In genomic region chr7:55185941-55186609, GRCh38 we compare ENCODE assay signal across 1 cellular context.
A peak's percentile ranks its signal among the peaks of the same experiment; 100 is the strongest.
TF ChIP-seq lines count a peak whose summit lies in the region.

No MANE protein-coding gene starts in this region.

TF ChIP-seq in HepG2, 621 proteins besides CTCF, POLR2A, EP300 and RAD21 (continued from another document and continues in another):
- TF ChIP-seq NONO (IDR thresholded peaks at IDR 0.05) (no peak), NONO (CRISPR knock-in tag; conservative IDR thresholded peaks at IDR 0.05) (0 out of 2 replicates have a peak, but pooled peaks have one; percentile 29), ZGPAT (CRISPR knock-in tag; IDR thresholded peaks at IDR 0.05) (peak; percentile 73), SMC3 (IDR thresholded peaks at IDR 0.05; ENCODE audit: low read length) (0 out of 2 replicates have a peak, but pooled peaks have one; percentile 10), ZSCAN12 (CRISPR knock-in tag; IDR thresholded peaks at IDR 0.05) (no peak), MEIS2 (CRISPR knock-in tag; IDR thresholded peaks at IDR 0.05) (no peak), PHB2 (IDR thresholded peaks at IDR 0.05; ENCODE audit: partially characterized antibody) (no peak), ZNF136 (CRISPR knock-in tag; IDR thresholded peaks at IDR 0.05; ENCODE audit: low read depth) (0 out of 2 replicates have a peak, but pooled peaks have one; percentile 55), ZFYVE20 (CRISPR knock-in tag; IDR thresholded peaks at IDR 0.05; ENCODE audit: borderline replicate concordance, low read depth) (no peak), ZNF569 (CRISPR knock-in tag; IDR thresholded peaks at IDR 0.05; ENCODE audit: borderline replicate concordance) (0 out of 2 replicates have a peak, but pooled peaks have one; percentile 55), PLRG1 (conservative IDR thresholded peaks at IDR 0.05) (no peak), ZNF20 (CRISPR knock-in tag; IDR thresholded peaks at IDR 0.05) (no peak), ZNF274 (CRISPR knock-in tag; IDR thresholded peaks at IDR 0.05) (peak; percentile 20; the same call in 1 of the 2 replicates), ZNF124 (CRISPR knock-in tag; IDR thresholded peaks at IDR 0.05) (no peak), SMAD3 (CRISPR knock-in tag; IDR thresholded peaks at IDR 0.05) (no peak), ZNF24 (IDR thresholded peaks at IDR 0.05) (no peak), ZBTB10 (CRISPR knock-in tag; IDR thresholded peaks at IDR 0.05; ENCODE audit: borderline replicate concordance) (no peak), ZBTB20 (CRISPR knock-in tag; IDR thresholded peaks at IDR 0.05; ENCODE audit: borderline replicate concordance, low read depth) (peak; percentile 45; the same call in 1 of the 2 replicates), ZNF3 (CRISPR knock-in tag; IDR thresholded peaks at IDR 0.05) (no peak), ZNF546 (CRISPR knock-in tag; conservative IDR thresholded peaks at IDR 0.05) (no peak), ZBTB49 (CRISPR knock-in tag; IDR thresholded peaks at IDR 0.05; ENCODE audit: borderline replicate concordance) (no peak), NFRKB (IDR thresholded peaks at IDR 0.05) (no peak), IRF2 (CRISPR knock-in tag; IDR thresholded peaks at IDR 0.05) (peak; percentile 66), MLLT10 (CRISPR knock-in tag; IDR thresholded peaks at IDR 0.05) (no peak), ZBTB33 (CRISPR knock-in tag; IDR thresholded peaks at IDR 0.05) (0 out of 2 replicates have a peak, but pooled peaks have one; percentile 37)
- TF ChIP-seq, protein P1, sequence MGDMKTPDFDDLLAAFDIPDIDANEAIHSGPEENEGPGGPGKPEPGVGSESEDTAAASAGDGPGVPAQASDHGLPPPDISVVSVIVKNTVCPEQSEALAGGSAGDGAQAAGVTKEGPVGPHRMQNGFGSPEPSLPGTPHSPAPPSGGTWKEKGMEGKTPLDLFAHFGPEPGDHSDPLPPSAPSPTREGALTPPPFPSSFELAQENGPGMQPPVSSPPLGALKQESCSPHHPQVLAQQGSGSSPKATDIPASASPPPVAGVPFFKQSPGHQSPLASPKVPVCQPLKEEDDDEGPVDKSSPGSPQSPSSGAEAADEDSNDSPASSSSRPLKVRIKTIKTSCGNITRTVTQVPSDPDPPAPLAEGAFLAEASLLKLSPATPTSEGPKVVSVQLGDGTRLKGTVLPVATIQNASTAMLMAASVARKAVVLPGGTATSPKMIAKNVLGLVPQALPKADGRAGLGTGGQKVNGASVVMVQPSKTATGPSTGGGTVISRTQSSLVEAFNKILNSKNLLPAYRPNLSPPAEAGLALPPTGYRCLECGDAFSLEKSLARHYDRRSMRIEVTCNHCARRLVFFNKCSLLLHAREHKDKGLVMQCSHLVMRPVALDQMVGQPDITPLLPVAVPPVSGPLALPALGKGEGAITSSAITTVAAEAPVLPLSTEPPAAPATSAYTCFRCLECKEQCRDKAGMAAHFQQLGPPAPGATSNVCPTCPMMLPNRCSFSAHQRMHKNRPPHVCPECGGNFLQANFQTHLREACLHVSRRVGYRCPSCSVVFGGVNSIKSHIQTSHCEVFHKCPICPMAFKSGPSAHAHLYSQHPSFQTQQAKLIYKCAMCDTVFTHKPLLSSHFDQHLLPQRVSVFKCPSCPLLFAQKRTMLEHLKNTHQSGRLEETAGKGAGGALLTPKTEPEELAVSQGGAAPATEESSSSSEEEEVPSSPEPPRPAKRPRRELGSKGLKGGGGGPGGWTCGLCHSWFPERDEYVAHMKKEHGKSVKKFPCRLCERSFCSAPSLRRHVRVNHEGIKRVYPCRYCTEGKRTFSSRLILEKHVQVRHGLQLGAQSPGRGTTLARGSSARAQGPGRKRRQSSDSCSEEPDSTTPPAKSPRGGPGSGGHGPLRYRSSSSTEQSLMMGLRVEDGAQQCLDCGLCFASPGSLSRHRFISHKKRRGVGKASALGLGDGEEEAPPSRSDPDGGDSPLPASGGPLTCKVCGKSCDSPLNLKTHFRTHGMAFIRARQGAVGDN (CRISPR knock-in tag; IDR thresholded peaks at IDR 0.05), result peak; percentile 98
- TF ChIP-seq, protein P2, sequence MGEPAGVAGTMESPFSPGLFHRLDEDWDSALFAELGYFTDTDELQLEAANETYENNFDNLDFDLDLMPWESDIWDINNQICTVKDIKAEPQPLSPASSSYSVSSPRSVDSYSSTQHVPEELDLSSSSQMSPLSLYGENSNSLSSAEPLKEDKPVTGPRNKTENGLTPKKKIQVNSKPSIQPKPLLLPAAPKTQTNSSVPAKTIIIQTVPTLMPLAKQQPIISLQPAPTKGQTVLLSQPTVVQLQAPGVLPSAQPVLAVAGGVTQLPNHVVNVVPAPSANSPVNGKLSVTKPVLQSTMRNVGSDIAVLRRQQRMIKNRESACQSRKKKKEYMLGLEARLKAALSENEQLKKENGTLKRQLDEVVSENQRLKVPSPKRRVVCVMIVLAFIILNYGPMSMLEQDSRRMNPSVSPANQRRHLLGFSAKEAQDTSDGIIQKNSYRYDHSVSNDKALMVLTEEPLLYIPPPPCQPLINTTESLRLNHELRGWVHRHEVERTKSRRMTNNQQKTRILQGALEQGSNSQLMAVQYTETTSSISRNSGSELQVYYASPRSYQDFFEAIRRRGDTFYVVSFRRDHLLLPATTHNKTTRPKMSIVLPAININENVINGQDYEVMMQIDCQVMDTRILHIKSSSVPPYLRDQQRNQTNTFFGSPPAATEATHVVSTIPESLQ (CRISPR knock-in tag; conservative IDR thresholded peaks at IDR 0.05), result no peak
- TF ChIP-seq, protein P3, sequence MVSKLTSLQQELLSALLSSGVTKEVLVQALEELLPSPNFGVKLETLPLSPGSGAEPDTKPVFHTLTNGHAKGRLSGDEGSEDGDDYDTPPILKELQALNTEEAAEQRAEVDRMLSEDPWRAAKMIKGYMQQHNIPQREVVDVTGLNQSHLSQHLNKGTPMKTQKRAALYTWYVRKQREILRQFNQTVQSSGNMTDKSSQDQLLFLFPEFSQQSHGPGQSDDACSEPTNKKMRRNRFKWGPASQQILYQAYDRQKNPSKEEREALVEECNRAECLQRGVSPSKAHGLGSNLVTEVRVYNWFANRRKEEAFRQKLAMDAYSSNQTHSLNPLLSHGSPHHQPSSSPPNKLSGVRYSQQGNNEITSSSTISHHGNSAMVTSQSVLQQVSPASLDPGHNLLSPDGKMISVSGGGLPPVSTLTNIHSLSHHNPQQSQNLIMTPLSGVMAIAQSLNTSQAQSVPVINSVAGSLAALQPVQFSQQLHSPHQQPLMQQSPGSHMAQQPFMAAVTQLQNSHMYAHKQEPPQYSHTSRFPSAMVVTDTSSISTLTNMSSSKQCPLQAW (CRISPR knock-in tag; IDR thresholded peaks at IDR 0.05), result peak; percentile 80
- TF ChIP-seq, protein P4, sequence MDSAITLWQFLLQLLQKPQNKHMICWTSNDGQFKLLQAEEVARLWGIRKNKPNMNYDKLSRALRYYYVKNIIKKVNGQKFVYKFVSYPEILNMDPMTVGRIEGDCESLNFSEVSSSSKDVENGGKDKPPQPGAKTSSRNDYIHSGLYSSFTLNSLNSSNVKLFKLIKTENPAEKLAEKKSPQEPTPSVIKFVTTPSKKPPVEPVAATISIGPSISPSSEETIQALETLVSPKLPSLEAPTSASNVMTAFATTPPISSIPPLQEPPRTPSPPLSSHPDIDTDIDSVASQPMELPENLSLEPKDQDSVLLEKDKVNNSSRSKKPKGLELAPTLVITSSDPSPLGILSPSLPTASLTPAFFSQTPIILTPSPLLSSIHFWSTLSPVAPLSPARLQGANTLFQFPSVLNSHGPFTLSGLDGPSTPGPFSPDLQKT (CRISPR knock-in tag; IDR thresholded peaks at IDR 0.05; ENCODE audit: borderline replicate concordance), result no peak
- TF ChIP-seq, protein P5, sequence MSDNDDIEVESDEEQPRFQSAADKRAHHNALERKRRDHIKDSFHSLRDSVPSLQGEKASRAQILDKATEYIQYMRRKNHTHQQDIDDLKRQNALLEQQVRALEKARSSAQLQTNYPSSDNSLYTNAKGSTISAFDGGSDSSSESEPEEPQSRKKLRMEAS (IDR thresholded peaks at IDR 0.05), result peak; percentile 73
